Comparison of ENCODE assay signal across 28 cellular contexts in the genomic region with DNA sequence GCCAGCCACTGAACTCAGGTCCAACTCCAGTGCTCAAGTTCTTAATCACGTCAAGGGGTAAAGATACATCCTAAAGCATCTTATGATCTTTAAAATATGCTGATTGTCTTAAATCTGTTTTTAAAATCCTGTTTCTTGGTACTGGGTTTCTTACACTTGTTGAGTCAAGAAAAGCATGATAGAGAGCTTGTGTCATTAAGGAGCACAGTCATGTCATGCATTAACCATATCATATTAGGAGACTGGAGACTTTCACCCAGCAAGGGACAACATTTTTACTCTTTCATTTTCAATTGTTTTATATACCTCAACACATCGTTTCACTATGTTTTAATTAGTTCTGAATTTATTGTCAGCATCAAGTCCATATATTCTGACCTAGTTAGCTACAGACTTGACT.
"Had no signal": no experiment of that assay in that cellular context is flagged by ENCODE, and none has a peak within 500 bp of the region (broad histone marks: within the 10 kb centered on the region; RNA-seq: fewer than 3 reads in every experiment).

No MANE protein-coding gene starts in this region.

- ATAC-seq: activated T-cell treated with anti-CD3 and anti-CD28 coated beads, Interleukin-2, amount 50 U/mL, for 4 hours; effector memory CD8-positive, alpha-beta T cell; foreskin keratinocyte; gastrocnemius medialis; heart left ventricle; T-helper 17 cell had no signal

- FAIRE-seq: bronchial epithelial cell had no signal

- DNase-seq: activated B cell treated with CpG ODN at 0.5 μM for 24 hours; activated CD4-positive, alpha-beta T cell treated with anti-CD3 and anti-CD28 coated beads, Interleukin-2, amount 50 U/mL, for 1 hour; activated CD8-positive, alpha-beta memory T cell treated with anti-CD3 and anti-CD28 coated beads, Interleukin-2, amount 50 U/mL, for 48 hours; activated gamma-delta T cell; activated naive CD4-positive, alpha-beta T cell treated with Interleukin-2 at 50 U/mL for 16 hours; activated naive CD8-positive, alpha-beta T cell treated with anti-CD3 and anti-CD28 coated beads, Interleukin-2, amount 10 ng/mL, durations not matched to agents 7 days and 5 days; activated T-cell treated with anti-CD3 and anti-CD28 coated beads for 4 hours; activated T-cell treated with anti-CD3 and anti-CD28 coated beads, Interleukin-2, amount 50 U/mL, for 4 hours; brain microvascular endothelial cell; cortex of kidney; dermis blood vessel endothelial cell; effector CD4-positive, alpha-beta T cell; effector memory CD8-positive, alpha-beta T cell; erythroblast; foreskin keratinocyte; gastrocnemius medialis; glutamatergic neuron; heart left ventricle; hypothalamus; T-helper 1 cell; T-helper 17 cell; T1000; WERI-Rb-1 had no signal

- H3K9me3 Mint-ChIP-seq: activated B cell treated with CpG ODN at 0.5 μM for 24 hours; activated naive CD4-positive, alpha-beta T cell treated with anti-CD3 and anti-CD28 coated beads, Interleukin-2, amount 50 U/mL, for 72 hours; activated T-cell treated with anti-CD3 and anti-CD28 coated beads, Interleukin-2, amount 50 U/mL, for 4 hours; activated T-helper 1 cell treated with anti-CD3 and anti-CD28 coated beads, Interleukin-12 subunit alpha, Interleukin-12 subunit beta, Interleukin-2, Interleukin-4 antibody, amounts not matched to agents 30 ng/mL and 10 ng/mL and 1 ng/mL, durations not matched to agents 14 hours and 24 hours and 36 hours; central memory CD8-positive, alpha-beta T cell; effector memory CD8-positive, alpha-beta T cell; T-helper 2 cell treated with Interferon-gamma antibody and Interleukin-4, amounts not matched to agents 5 μg/mL and 100 μg/mL, for 36 hours had no signal

- H3K27me3 Mint-ChIP-seq: activated B cell treated with CpG ODN at 0.5 μM for 24 hours; activated naive CD8-positive, alpha-beta T cell treated with anti-CD3 and anti-CD28 coated beads, Interleukin-2, amount 10 ng/mL, durations not matched to agents 7 days and 5 days; central memory CD8-positive, alpha-beta T cell; effector memory CD8-positive, alpha-beta T cell; T-helper 17 cell had no signal

- H3K27ac Mint-ChIP-seq: activated B cell treated with CpG ODN at 0.5 μM for 24 hours; activated naive CD4-positive, alpha-beta T cell treated with anti-CD3 and anti-CD28 coated beads, Interleukin-2, amount 50 U/mL, for 72 hours; activated naive CD8-positive, alpha-beta T cell treated with anti-CD3 and anti-CD28 coated beads, Interleukin-2, amount 10 ng/mL, durations not matched to agents 7 days and 5 days; activated T-helper 1 cell treated with anti-CD3 and anti-CD28 coated beads, Interleukin-12 subunit alpha, Interleukin-12 subunit beta, Interleukin-2, Interleukin-4 antibody, amounts not matched to agents 30 ng/mL and 10 ng/mL and 1 ng/mL, durations not matched to agents 14 hours and 24 hours and 36 hours; effector memory CD8-positive, alpha-beta T cell; T-helper 17 cell; T-helper 2 cell treated with Interferon-gamma antibody and Interleukin-4, amounts not matched to agents 5 μg/mL and 100 μg/mL, for 36 hours had no signal

- H3K4me3 Mint-ChIP-seq: activated B cell treated with CpG ODN at 0.5 μM for 24 hours; activated naive CD8-positive, alpha-beta T cell treated with anti-CD3 and anti-CD28 coated beads, Interleukin-2, amount 10 ng/mL, durations not matched to agents 7 days and 5 days; activated T-cell treated with anti-CD3 and anti-CD28 coated beads, Interleukin-2, amount 50 U/mL, for 4 hours; activated T-helper 1 cell treated with anti-CD3 and anti-CD28 coated beads, Interleukin-12 subunit alpha, Interleukin-12 subunit beta, Interleukin-2, Interleukin-4 antibody, amounts not matched to agents 30 ng/mL and 10 ng/mL and 1 ng/mL, durations not matched to agents 14 hours and 24 hours and 36 hours; central memory CD8-positive, alpha-beta T cell; effector memory CD8-positive, alpha-beta T cell; T-helper 17 cell; T-helper 2 cell treated with Interferon-gamma antibody and Interleukin-4, amounts not matched to agents 5 μg/mL and 100 μg/mL, for 36 hours had no signal

- H3K4me1 Mint-ChIP-seq: activated B cell treated with CpG ODN at 0.5 μM for 24 hours; activated naive CD8-positive, alpha-beta T cell treated with anti-CD3 and anti-CD28 coated beads, Interleukin-2, amount 10 ng/mL, durations not matched to agents 7 days and 5 days; central memory CD8-positive, alpha-beta T cell had no signal
